In genomic region chr5:138346889-138347288, GRCh38 we compare ENCODE assay signal across 29 cellular contexts. TPM values are rescaled to one million over a fixed set of nuclear protein-coding genes. Genes with fewer than 3 reads are reported as not detected.
"Had no signal": no experiment of that assay in that cellular context is flagged by ENCODE, and none has a peak within 500 bp of the region (broad histone marks: within the 10 kb centered on the region; RNA-seq: fewer than 3 reads in every experiment).

No MANE protein-coding gene starts in this region.

- H3K27me3 ChIP-seq: esophagus squamous epithelium, gastrocnemius medialis, heart right ventricle, left lung had no signal

- H3K4me3 ChIP-seq: esophagus squamous epithelium, gastrocnemius medialis, heart right ventricle, left lung, lower lobe of right lung, mucosa of descending colon had no signal

- H3K27ac ChIP-seq: epithelial cell of prostate, esophagus squamous epithelium, gastrocnemius medialis, heart right ventricle, left lung, lower lobe of right lung had no signal

- H3K4me3 Mint-ChIP-seq: dendritic cell treated with granulocyte-macrophage colony-stimulating factor and Interleukin-4, amounts not matched to agents 40 ng/mL and 50 ng/mL, for 4 days; effector memory CD8-positive, alpha-beta T cell; endodermal cell; mesothelial cell of epicardium; naive B cell had no signal

- FAIRE-seq: colon, endometrium, islet of Langerhans, keratinocyte had no signal

- H3K4me1 Mint-ChIP-seq: mesothelial cell of epicardium had no signal

- H3K27me3 Mint-ChIP-seq: dendritic cell treated with granulocyte-macrophage colony-stimulating factor and Interleukin-4, amounts not matched to agents 40 ng/mL and 50 ng/mL, for 4 days; effector memory CD8-positive, alpha-beta T cell; naive B cell had no signal

- DNase-seq: cortex of kidney; effector CD8-positive, alpha-beta T cell; effector memory CD8-positive, alpha-beta T cell; endodermal cell; erythroblast; esophagus squamous epithelium; foreskin fibroblast; foreskin melanocyte; gastrocnemius medialis; glutamatergic neuron; head of caudate nucleus; heart right ventricle; hippocampal formation; left cardiac atrium; left lung; left ventricle myocardium superior; lower lobe of right lung; mesenchymal stem cell; mucosa of descending colon; naive B cell had no signal

- ATAC-seq: effector memory CD8-positive, alpha-beta T cell; esophagus mucosa; gastrocnemius medialis; heart right ventricle; left cardiac atrium; left lung; left ventricle myocardium superior; lower lobe of right lung; mucosa of descending colon had no signal

- H3K4me1 ChIP-seq: lower lobe of right lung had no signal

- H3K27ac Mint-ChIP-seq: dendritic cell treated with granulocyte-macrophage colony-stimulating factor and Interleukin-4, amounts not matched to agents 40 ng/mL and 50 ng/mL, for 4 days; endodermal cell; mesothelial cell of epicardium had no signal

- H3K9me3 ChIP-seq: gastrocnemius medialis, left lung, lower lobe of right lung, mucosa of descending colon had no signal

RNA-seq across cellular contexts. Expression of gene CDC25C, which starts 15.3 kb away (rescaled TPM):
- total RNA-seq: gastrocnemius medialis, left ventricle myocardium superior, mesenteric fat pad had no signal
